Comparison of ENCODE assay signal across 26 cellular contexts in the genomic region with DNA sequence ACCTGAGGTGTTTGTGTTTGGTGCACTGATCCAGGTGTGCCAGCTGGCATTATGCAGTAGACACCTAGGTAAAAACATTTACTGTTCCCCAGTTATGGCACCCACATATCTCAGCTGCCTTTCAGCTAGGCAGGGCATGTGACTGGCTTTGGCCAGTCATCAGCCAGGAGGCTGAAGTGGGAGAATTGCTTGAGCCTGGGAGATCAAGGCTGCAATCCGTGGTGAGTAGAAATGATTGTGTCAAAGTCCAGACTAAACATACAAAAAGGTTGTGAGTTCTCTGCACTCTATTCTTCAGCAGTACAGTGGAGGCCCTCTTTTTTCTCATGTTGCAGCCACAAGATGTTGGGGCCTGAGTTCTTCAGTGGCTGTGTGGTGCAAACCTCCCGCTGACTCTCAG. TPM values are rescaled to one million over a fixed set of nuclear protein-coding genes. Genes with fewer than 3 reads are reported as not detected.
"Had no signal": no experiment of that assay in that cellular context is flagged by ENCODE, and none has a peak within 500 bp of the region (broad histone marks: within the 10 kb centered on the region; RNA-seq: fewer than 3 reads in every experiment).

No MANE protein-coding gene starts in this region.

- FAIRE-seq: endometrium, urothelium cell line had no signal

- ATAC-seq: effector memory CD8-positive, alpha-beta T cell; heart right ventricle; naive thymus-derived CD4-positive, alpha-beta T cell; sciatic nerve; stimulated activated memory B cell treated with anti-CD40 and anti-IgM and Interleukin-4, amounts not matched to agents 10 μg/mL and 1 μg/mL and 100 μg/mL, for 72 hours had no signal

- H3K27ac ChIP-seq: coronary artery, esophagus squamous epithelium, heart right ventricle, neural progenitor cell, parathyroid adenoma, thoracic aorta, tibial nerve, upper lobe of left lung had no signal

- H3K4me1 ChIP-seq: parathyroid adenoma had no signal

- DNase-seq: dermis blood vessel endothelial cell; effector memory CD8-positive, alpha-beta T cell; erythroblast; esophagus squamous epithelium; foreskin melanocyte; glutamatergic neuron; heart right ventricle; hypothalamus; immature natural killer cell; islet precursor cell; kidney glomerular epithelial cell; mesenchymal stem cell; midbrain; naive thymus-derived CD4-positive, alpha-beta T cell; stimulated activated CD4-positive, alpha-beta T cell treated with anti-CD3 and anti-CD28 coated beads, Interleukin-2, amount 100 ng/mL, for 24 hours; stimulated activated CD4-positive, alpha-beta T cell treated with anti-CD3 and anti-CD28 coated beads, Interleukin-4, amount 100 ng/mL, for 24 hours; upper lobe of left lung had no signal

- H3K36me3 ChIP-seq: esophagus squamous epithelium, neural progenitor cell, thoracic aorta had no signal

- H3K9me3 ChIP-seq: esophagus squamous epithelium, heart right ventricle, thoracic aorta, upper lobe of left lung had no signal

- H3K4me3 ChIP-seq: coronary artery, esophagus squamous epithelium, heart right ventricle, neural progenitor cell, thoracic aorta, tibial nerve, upper lobe of left lung had no signal

RNA-seq across cellular contexts. Expression of a gene that starts 3.2 kb away (rescaled TPM):
- total RNA-seq: thoracic aorta, tibial nerve had no signal
- polyA plus RNA-seq: immature natural killer cell; naive thymus-derived CD4-positive, alpha-beta T cell had no signal
